Comparison of ENCODE assay signal across 8 cellular contexts in genomic region chr19:13846533-13847032, GRCh38. TPM values are rescaled to one million over a fixed set of nuclear protein-coding genes. Genes with fewer than 3 reads are reported as not detected.
DNase-seq lines count a peak whose midpoint lies in the region; ATAC-seq and TF ChIP-seq lines count a peak whose summit lies in the region.

No MANE protein-coding gene starts in this region.

- H3K27ac ChIP-seq in RWPE2 (ENCODE audit: poor library complexity, severe bottlenecking) (peak overlapping the region; percentile 98), ovary (peak overlapping the region; percentile 98 to 99), tibial artery (peak overlapping the region; percentile 99)

- intact Hi-C loops in ovary (cut with DNase I) (loop anchor here in 2 of 4 donors (10.0 kb wide), 2 partner anchors 52 to 1062 kb away; partner anchors contain the start of gene ZSWIM4 (in 1 of the 2)), tibial artery (cut with DNase I; ENCODE audit: low total_unique reads) (loop anchor here (10.0 kb wide), 2 partner anchors 692 to 1052 kb away; partner anchors contain the start of genes IER2, JUNB and STX10)

- DNase-seq in BE2C (peak; percentile 94), RWPE2 (ENCODE audit: low spot score) (no peak), activated gamma-delta T cell (lab: John Stamatoyannopoulos, UW) (peak; percentile 94), foreskin melanocyte (peak; percentile 92), ovary (peak; percentile 67 to 80 (median 78)), tibial artery (peak; percentile 87 to 94)

- peaks cover 32% of the 10 kb centered on the region for H3K4me1 ChIP-seq in BE2C
- peaks cover 38% of the 10 kb centered on the region for H3K4me1 ChIP-seq in RWPE2 (ENCODE audit: insufficient read depth, poor library complexity, severe bottlenecking)
- peaks cover 14% of the 10 kb centered on the region for H3K4me1 ChIP-seq in ovary (ENCODE audit: insufficient read depth)
- peaks cover 9 to 75% (median 61%) of the 10 kb centered on the region in 4 donors for H3K4me1 ChIP-seq in tibial artery

- H3K4me3 ChIP-seq in BE2C (ENCODE audit: low read depth, low read length) (peak overlapping the region; percentile 65), RWPE2 (ENCODE audit: severe bottlenecking) (peak overlapping the region; percentile 35), ovary (peak overlapping the region; percentile 62), tibial artery (peak overlapping the region; percentile 55 to 63)

- ATAC-seq in GM19035 (IDR thresholded peaks at IDR 0.05; ENCODE audit: unreplicated experiment) (peak; percentile 52), HG03432 (IDR thresholded peaks at IDR 0.05; ENCODE audit: unreplicated experiment) (peak; percentile 58), RWPE2 (ENCODE audit: low read depth) (peak; percentile 10)

- H3K36me3 ChIP-seq in BE2C (no peaks in the 10 kb centered on the region), RWPE2 (ENCODE audit: low read depth) (peaks cover 4% of the 10 kb centered on the region), ovary (no peaks in the 10 kb centered on the region), tibial artery (no peaks in the 10 kb centered on the region)

- TF ChIP-seq EP300 in ovary (IDR thresholded peaks at IDR 0.05): no peak

- 37 to 45% (median 45%) methylated on average over 11 to 13 of the region's 13 CpGs for WGBS in ovary, 3 donors

- H3K27me3 ChIP-seq in BE2C: no peaks in the 10 kb centered on the region
- no peaks in the 10 kb centered on the region for H3K27me3 ChIP-seq in RWPE2 (ENCODE audit: insufficient read depth, poor library complexity, severe bottlenecking)
- no peaks in the 10 kb centered on the region for H3K27me3 ChIP-seq in ovary
- no peaks in the 10 kb centered on the region for H3K27me3 ChIP-seq in tibial artery

- TF ChIP-seq POLR2A in ovary (IDR thresholded peaks at IDR 0.05): no peak

- TF ChIP-seq CTCF in BE2C (IDR thresholded peaks at IDR 0.05; ENCODE audit: low read depth, low read length) (no peak), RWPE2 (IDR thresholded peaks at IDR 0.05; ENCODE audit: poor library complexity, severe bottlenecking) (no peak), ovary (IDR thresholded peaks at IDR 0.05) (no peak), tibial artery (IDR thresholded peaks at IDR 0.05) (no peak)

- no peaks in the 10 kb centered on the region for H3K9me3 ChIP-seq in BE2C
- H3K9me3 ChIP-seq in RWPE2 (ENCODE audit: severe bottlenecking): no peaks in the 10 kb centered on the region
- H3K9me3 ChIP-seq in ovary: no peaks in the 10 kb centered on the region
- no peaks in the 10 kb centered on the region for H3K9me3 ChIP-seq in tibial artery

RNA-seq across cellular contexts. Expression of gene NANOS3, which starts 30.4 kb away (rescaled TPM):
- 3.6 TPM for polyA plus RNA-seq in BE2C (2012; ENCODE audit: insufficient read depth, insufficient read length, low read depth)
- total RNA-seq in ovary: 1 to 10 TPM in 3 of 7 donors, under 1 TPM in 1, not detected in 3; 0.98 to 2.4 (median 1.3) TPM
- under 1 TPM in 1 of 2 donors, not detected in 1; 0.30 TPM for polyA plus RNA-seq in ovary

RNA-seq across cellular contexts. Expression of gene ZSWIM4, which starts 51.3 kb away (rescaled TPM):
- 13.4 TPM for polyA plus RNA-seq in BE2C (2012; ENCODE audit: insufficient read depth, insufficient read length, low read depth)
- 1 to 10 TPM; 2.6 to 7.9 (median 4.6) TPM for total RNA-seq in ovary
- 1 to 10 TPM; 1.2 to 3.8 TPM for polyA plus RNA-seq in ovary

RNA-seq across cellular contexts. Expression of gene BRME1, which starts 59.3 kb away (rescaled TPM):
- 3.8 TPM for polyA plus RNA-seq in BE2C (2012; ENCODE audit: insufficient read depth, insufficient read length, low read depth)
- total RNA-seq in ovary: 1 to 10 TPM; 1.3 to 3.7 (median 2.3) TPM
- polyA plus RNA-seq in ovary: 1 to 10 TPM in 1 of 2 donors, under 1 TPM in 1; 0.57 to 2.8 TPM

RNA-seq across cellular contexts. Expression of gene CC2D1A, which starts 59.4 kb away (rescaled TPM):
- polyA plus RNA-seq in BE2C (2012; ENCODE audit: insufficient read depth, insufficient read length, low read depth): 20.2 TPM
- total RNA-seq in ovary: 10 to 100 TPM; 21.0 to 38.1 (median 29.7) TPM
- 10 to 100 TPM; 13.1 to 24.1 TPM for polyA plus RNA-seq in ovary
